Comparison of ENCODE assay signal across 12 cellular contexts in the genomic region with DNA sequence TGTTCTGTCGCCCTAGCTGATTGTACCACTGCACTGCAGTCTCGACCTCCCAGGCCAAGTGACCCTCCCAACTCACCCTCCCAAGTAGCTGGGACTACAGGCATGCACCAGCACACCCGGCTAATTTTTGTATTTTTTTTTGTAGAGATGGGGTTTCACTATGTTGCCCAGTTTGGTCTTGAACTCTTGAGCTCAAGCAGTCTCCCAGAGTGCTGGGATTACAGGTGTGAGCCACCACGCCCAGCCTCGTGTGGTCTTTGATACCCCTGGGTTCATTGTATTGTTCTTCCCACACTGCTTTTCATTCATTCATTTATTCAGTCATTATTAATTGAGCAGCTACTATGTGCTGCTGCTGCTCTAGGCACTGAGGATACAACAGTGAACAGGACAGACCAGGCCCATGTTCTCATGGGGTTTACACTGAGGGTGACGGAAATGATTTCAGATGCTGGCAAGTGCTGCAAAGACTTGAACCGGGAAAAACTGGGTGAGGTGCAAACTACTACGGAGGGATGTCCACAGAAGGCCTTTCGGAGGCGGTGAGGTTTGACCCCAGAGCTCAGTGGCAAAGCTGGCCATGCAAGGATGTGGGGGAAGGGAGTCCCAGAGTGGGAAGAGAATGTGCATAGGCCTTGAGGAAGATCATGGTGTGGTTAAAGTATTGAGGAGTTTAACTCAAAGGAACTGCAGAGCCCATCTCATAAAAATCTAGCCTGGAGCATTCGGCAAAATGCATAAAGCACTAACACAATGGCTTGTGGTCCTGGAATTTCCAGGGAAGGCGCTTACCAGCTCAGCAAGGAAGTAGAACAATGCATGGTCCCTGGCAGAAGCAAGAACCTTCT. TPM values are rescaled to one million over a fixed set of nuclear protein-coding genes. Genes with fewer than 3 reads are reported as not detected.
DNase-seq lines count a peak whose midpoint lies in the region; ATAC-seq, FAIRE-seq and TF ChIP-seq lines count a peak whose summit lies in the region.
"Had no signal": no experiment of that assay in that cellular context is flagged by ENCODE, and none has a peak within 500 bp of the region (broad histone marks: within the 10 kb centered on the region; RNA-seq: fewer than 3 reads in every experiment).

No MANE protein-coding gene starts in this region.

- H3K27ac Mint-ChIP-seq in activated naive CD4-positive, alpha-beta T cell treated with anti-CD3 and anti-CD28 coated beads, Interleukin-2, amount 50 U/mL, for 24 hours = peak overlapping the region; percentile 95
- H3K27ac Mint-ChIP-seq in activated B cell treated with CpG ODN at 0.5 μM for 24 hours = peak overlapping the region; percentile 87

- H3K36me3 ChIP-seq in subcutaneous abdominal adipose tissue (ENCODE audit: control insufficient read depth in 5 of 5, insufficient read depth in 5 of 5, low read length in 5 of 5) = no peaks in the 10 kb centered on the region

- H3K36me3 Mint-ChIP-seq in activated naive CD4-positive, alpha-beta T cell treated with anti-CD3 and anti-CD28 coated beads, Interleukin-2, amount 50 U/mL, for 24 hours = peaks cover 16% of the 10 kb centered on the region
- H3K36me3 Mint-ChIP-seq in activated B cell treated with CpG ODN at 0.5 μM for 24 hours (ENCODE audit: low read depth) = peaks cover 16% of the 10 kb centered on the region

- POLR2A ChIA-PET in activated B cell treated with CpG ODN at 0.5 μM for 24 hours (lab: Charles Lee) = interaction anchor here (0.7 to 1.9 kb wide), 5 partner anchors 9 to 72 kb away, joined by 3 to 8 read pairs (median 3); a partner anchor contains a TSS

- DNase-seq in activated naive CD4-positive, alpha-beta T cell treated with Interleukin-2 at 50 U/mL for 16 hours = no peak
- DNase-seq in activated B cell treated with CpG ODN at 0.5 μM for 24 hours = no peak
- peak; percentile 31 for DNase-seq in fibroblast of pulmonary artery (ENCODE audit: low read depth)
- DNase-seq in GM19239 (ENCODE audit: insufficient read length, low spot score) = no peak
- DNase-seq: GM23248, hypothalamus, NCI-H748 treated with DMSO at 0.1 percent for 48 hours had no signal

- CTCF ChIA-PET in activated B cell treated with CpG ODN at 0.5 μM for 24 hours (lab: Charles Lee) = no interaction called here

- no peak for TF ChIP-seq CTCF in activated B cell treated with CpG ODN at 0.5 μM for 24 hours (IDR thresholded peaks at IDR 0.05)
- no peak for TF ChIP-seq CTCF in fibroblast of pulmonary artery (IDR thresholded peaks at IDR 0.05; ENCODE audit: low read length, missing control alignments)

- H3K4me3 Mint-ChIP-seq in activated naive CD4-positive, alpha-beta T cell treated with anti-CD3 and anti-CD28 coated beads, Interleukin-2, amount 50 U/mL, for 24 hours = peak overlapping the region; percentile 43
- no peak overlapping the region for H3K4me3 Mint-ChIP-seq in activated B cell treated with CpG ODN at 0.5 μM for 24 hours

- no peaks in the 10 kb centered on the region for H3K9me3 Mint-ChIP-seq in activated naive CD4-positive, alpha-beta T cell treated with anti-CD3 and anti-CD28 coated beads, Interleukin-2, amount 50 U/mL, for 24 hours
- peaks cover 9% of the 10 kb centered on the region for H3K9me3 Mint-ChIP-seq in activated B cell treated with CpG ODN at 0.5 μM for 24 hours

- peaks cover 81% of the 10 kb centered on the region for H3K4me1 Mint-ChIP-seq in activated naive CD4-positive, alpha-beta T cell treated with anti-CD3 and anti-CD28 coated beads, Interleukin-2, amount 50 U/mL, for 24 hours
- peaks cover 58% of the 10 kb centered on the region for H3K4me1 Mint-ChIP-seq in activated B cell treated with CpG ODN at 0.5 μM for 24 hours

- no peak overlapping the region for H3K9ac ChIP-seq in subcutaneous abdominal adipose tissue (ENCODE audit: low read length in 5 of 5)
- H3K9ac ChIP-seq: GM23248 had no signal

- H3K9me3 ChIP-seq in subcutaneous abdominal adipose tissue (ENCODE audit: control insufficient read depth in 5 of 5, low read length in 5 of 5) = no peaks in the 10 kb centered on the region

- no peak for FAIRE-seq in GM19239 (lab: Jason Lieb, UNC)

- H3K27me3 Mint-ChIP-seq in activated naive CD4-positive, alpha-beta T cell treated with anti-CD3 and anti-CD28 coated beads, Interleukin-2, amount 50 U/mL, for 24 hours = no peaks in the 10 kb centered on the region
- no peaks in the 10 kb centered on the region for H3K27me3 Mint-ChIP-seq in activated B cell treated with CpG ODN at 0.5 μM for 24 hours

- H3K4me3 ChIP-seq in fibroblast of pulmonary artery (replicated peaks; ENCODE audit: low read depth, low read length) = no peak overlapping the region
- H3K4me3 ChIP-seq in subcutaneous abdominal adipose tissue (ENCODE audit: low read depth in 1 of 5, low read length in 5 of 5) = peak overlapping the region in 1 of 5 donors; percentile 18
- H3K4me3 ChIP-seq: coronary artery, GM23248 had no signal

- intact Hi-C loops in activated B cell treated with CpG ODN at 0.5 μM for 24 hours (cut with micrococcal nuclease) = no loop called here

- no peaks in the 10 kb centered on the region for H3K27me3 ChIP-seq in subcutaneous abdominal adipose tissue (ENCODE audit: control insufficient read depth in 5 of 5, insufficient read depth in 4 of 5, low read length in 5 of 5)

- ATAC-seq in activated B cell treated with CpG ODN at 0.5 μM for 24 hours (ENCODE audit: low read depth) (no peak), HG02610 (IDR thresholded peaks at IDR 0.05; ENCODE audit: unreplicated experiment) (no peak), GM21381 (IDR thresholded peaks at IDR 0.05; ENCODE audit: unreplicated experiment) (no peak)

- H3K27ac ChIP-seq in subcutaneous abdominal adipose tissue (ENCODE audit: low read depth, low read length) = peak overlapping the region; percentile 26
- H3K27ac ChIP-seq: coronary artery, GM23248 had no signal

- peaks cover 0 to 34% (median 8%) of the 10 kb centered on the region in 5 donors for H3K4me1 ChIP-seq in subcutaneous abdominal adipose tissue (ENCODE audit: control insufficient read depth in 5 of 5, insufficient read depth in 5 of 5, low read length in 5 of 5)

RNA-seq across cellular contexts. Expression of a gene that starts 10.9 kb away (rescaled TPM):
- total RNA-seq in activated B cell treated with CpG ODN at 0.5 μM for 24 hours = 46.5 and 49.8 TPM in 2 replicates
